ENCODE assay signal across 9 cellular contexts in the genomic region with DNA sequence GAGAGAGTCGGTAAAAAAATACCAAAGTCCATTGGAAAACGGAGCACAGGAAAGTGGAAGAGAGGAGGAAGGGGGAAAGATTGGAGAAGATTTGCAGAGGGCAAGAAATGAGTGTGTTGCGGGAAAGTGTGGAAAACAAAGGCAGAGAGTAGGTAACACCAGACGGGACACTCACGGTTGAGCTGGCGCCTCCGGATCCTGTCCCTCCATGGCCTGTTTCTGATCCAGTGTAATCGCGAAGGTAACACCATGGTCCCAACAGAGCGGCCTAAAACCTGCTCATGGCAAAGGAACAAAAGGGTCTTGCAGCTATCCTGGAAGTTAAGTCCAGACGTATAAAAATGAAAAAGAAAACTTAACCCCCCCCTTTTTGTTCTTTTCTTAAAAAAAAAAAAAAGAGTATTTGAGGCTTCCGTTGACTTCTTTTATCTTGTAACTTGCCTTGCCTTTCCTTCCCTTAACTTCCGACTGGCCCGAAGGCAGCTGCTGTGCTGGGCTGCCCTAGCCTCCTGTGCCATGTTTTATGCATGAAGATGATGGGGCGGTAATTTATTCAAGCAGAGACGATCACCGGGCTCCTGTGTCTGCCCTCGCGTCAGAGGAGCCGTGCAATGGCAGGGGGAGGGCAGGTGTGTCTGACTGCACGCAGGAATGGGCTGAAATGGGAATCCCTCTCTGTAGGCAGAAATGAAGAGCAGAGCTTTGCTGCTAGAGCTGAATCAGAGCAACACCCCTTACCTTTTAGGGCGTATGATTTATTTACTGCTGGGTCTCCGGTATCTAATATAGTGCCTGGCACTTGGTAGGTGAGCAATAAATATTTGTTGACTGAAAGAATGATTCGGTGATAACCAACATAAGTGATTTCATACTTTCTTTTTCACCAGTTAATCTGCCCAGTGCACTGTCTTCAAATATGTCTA.
DNase-seq lines count a peak whose midpoint lies in the region; ATAC-seq and TF ChIP-seq lines count a peak whose summit lies in the region.
"Had no signal": no experiment of that assay in that cellular context is flagged by ENCODE, and none has a peak within 500 bp of the region (broad histone marks: within the 10 kb centered on the region; RNA-seq: fewer than 3 reads in every experiment).

No MANE protein-coding gene starts in this region.

- DNase-seq in CD4-positive, CD25-positive, alpha-beta regulatory T cell: peak; percentile 56 to 78 (median 63)
- DNase-seq in effector memory CD4-positive, alpha-beta T cell: peak; percentile 46 to 63 (median 49)
- peak; percentile 30 for DNase-seq in transverse colon
- no peak for DNase-seq in NCI-H1105 (lab: John Stamatoyannopoulos, UW)
- DNase-seq in foreskin fibroblast: no peak
- DNase-seq in WERI-Rb-1: no peak

- in situ Hi-C loops in transverse colon (cut with MboI; ENCODE audit: low pct_ligation_motif_present in 1 of 4, low pct_unique_long_range_greater_than_20kb in 1 of 4, low sequenced_read_pairs in 3 of 4): no loop called here

- peak overlapping the region; percentile 100 for H3K4me3 ChIP-seq in CD4-positive, CD25-positive, alpha-beta regulatory T cell (ENCODE audit: low read depth, low read length)
- peak overlapping the region; percentile 68 for H3K4me3 ChIP-seq in effector memory CD4-positive, alpha-beta T cell (ENCODE audit: insufficient read depth, low read depth, low read length, poor library complexity, severe bottlenecking)
- H3K4me3 ChIP-seq in transverse colon: peak overlapping the region in 1 of 4 donors; percentile 19
- no peak overlapping the region for H3K4me3 ChIP-seq in foreskin fibroblast (ENCODE audit: low read depth in 1 of 2, low read length in 2 of 2)
- H3K4me3 ChIP-seq in WERI-Rb-1 (ENCODE audit: low read depth, low read length): no peak overlapping the region

- peak overlapping the region; percentile 91 for H3K27ac ChIP-seq in CD4-positive, CD25-positive, alpha-beta regulatory T cell (ENCODE audit: insufficient read depth, low read length, poor library complexity, severe bottlenecking)
- H3K27ac ChIP-seq in effector memory CD4-positive, alpha-beta T cell (ENCODE audit: insufficient read depth, low read length, poor library complexity, severe bottlenecking): peak overlapping the region; percentile 91
- H3K27ac ChIP-seq in transverse colon: peak overlapping the region; percentile 34 to 48 (median 40)
- no peak overlapping the region for H3K27ac ChIP-seq in WERI-Rb-1

- H3K27me3 ChIP-seq in CD4-positive, CD25-positive, alpha-beta regulatory T cell (ENCODE audit: control insufficient read depth, insufficient read depth, low read length): no peaks in the 10 kb centered on the region
- H3K27me3 ChIP-seq in effector memory CD4-positive, alpha-beta T cell (replicated peaks; ENCODE audit: control insufficient read depth, insufficient read depth, low read length, poor library complexity, severe bottlenecking): no peaks in the 10 kb centered on the region
- H3K27me3 ChIP-seq in transverse colon (no peaks in the 10 kb centered on the region), WERI-Rb-1 (ENCODE audit: insufficient read depth, low read depth, severe bottlenecking) (no peaks in the 10 kb centered on the region)

- peak overlapping the region; percentile 93 to 96 (median 94) for H3K4me3 Mint-ChIP-seq in CD4-positive, CD25-positive, alpha-beta regulatory T cell
- H3K4me3 Mint-ChIP-seq in T-helper 1 cell treated with Interleukin-12 subunit alpha and Interleukin-12 subunit beta and Interleukin-4 antibody, amounts not matched to agents 30 μg/mL and 1 μg/mL, for 36 hours: peak overlapping the region; percentile 92

- intact Hi-C loops in transverse colon (cut with DNase I; ENCODE audit: low total_unique reads): no loop called here

- no peak for TF ChIP-seq EP300 in transverse colon (IDR thresholded peaks at IDR 0.05; ENCODE audit: low read depth)

- H3K9me3 ChIP-seq in CD4-positive, CD25-positive, alpha-beta regulatory T cell (ENCODE audit: control insufficient read depth in 2 of 2, low read length in 2 of 2): no peaks in the 10 kb centered on the region
- H3K9me3 ChIP-seq in effector memory CD4-positive, alpha-beta T cell (ENCODE audit: control insufficient read depth, low read length): no peaks in the 10 kb centered on the region
- H3K9me3 ChIP-seq in transverse colon: no peaks in the 10 kb centered on the region
- H3K9me3 ChIP-seq in WERI-Rb-1 (ENCODE audit: severe bottlenecking): no peaks in the 10 kb centered on the region

- no peak for TF ChIP-seq POLR2A in transverse colon (IDR thresholded peaks at IDR 0.05)

- H3K36me3 ChIP-seq in CD4-positive, CD25-positive, alpha-beta regulatory T cell (ENCODE audit: control insufficient read depth, insufficient read depth, low read length): no peaks in the 10 kb centered on the region
- H3K36me3 ChIP-seq in effector memory CD4-positive, alpha-beta T cell (ENCODE audit: control insufficient read depth, insufficient read depth, low read length): no peaks in the 10 kb centered on the region
- H3K36me3 ChIP-seq in transverse colon: no peaks in the 10 kb centered on the region
- no peaks in the 10 kb centered on the region for H3K36me3 ChIP-seq in WERI-Rb-1

- peaks cover 0 to 2% (median 0%) of the 10 kb centered on the region in 7 donors for H3K9me3 Mint-ChIP-seq in CD4-positive, CD25-positive, alpha-beta regulatory T cell
- peaks cover 3% of the 10 kb centered on the region for H3K9me3 Mint-ChIP-seq in T-helper 1 cell treated with Interleukin-12 subunit alpha and Interleukin-12 subunit beta and Interleukin-4 antibody, amounts not matched to agents 30 μg/mL and 1 μg/mL, for 36 hours

- peak; percentile 69 to 72 for ATAC-seq in CD4-positive, CD25-positive, alpha-beta regulatory T cell (ENCODE audit: low read depth in 2 of 2)
- ATAC-seq in GM21825 (IDR thresholded peaks at IDR 0.05; ENCODE audit: unreplicated experiment): peak; percentile 61
- ATAC-seq: left colon had no signal

- peaks cover 26 to 64% (median 54%) of the 10 kb centered on the region in 4 donors for H3K4me1 Mint-ChIP-seq in CD4-positive, CD25-positive, alpha-beta regulatory T cell
- peaks cover 52% of the 10 kb centered on the region for H3K4me1 Mint-ChIP-seq in T-helper 1 cell treated with Interleukin-12 subunit alpha and Interleukin-12 subunit beta and Interleukin-4 antibody, amounts not matched to agents 30 μg/mL and 1 μg/mL, for 36 hours (ENCODE audit: low read depth)

- peaks cover 62% of the 10 kb centered on the region for H3K4me1 ChIP-seq in CD4-positive, CD25-positive, alpha-beta regulatory T cell (ENCODE audit: control insufficient read depth, insufficient read depth, low read length, poor library complexity, severe bottlenecking)
- H3K4me1 ChIP-seq in effector memory CD4-positive, alpha-beta T cell (ENCODE audit: control insufficient read depth, insufficient read depth, low read length, poor library complexity, severe bottlenecking): peaks cover 37% of the 10 kb centered on the region
- no peaks in the 10 kb centered on the region for H3K4me1 ChIP-seq in transverse colon

- no peaks in the 10 kb centered on the region for H3K27me3 Mint-ChIP-seq in CD4-positive, CD25-positive, alpha-beta regulatory T cell
- no peaks in the 10 kb centered on the region for H3K27me3 Mint-ChIP-seq in T-helper 1 cell treated with Interleukin-12 subunit alpha and Interleukin-12 subunit beta and Interleukin-4 antibody, amounts not matched to agents 30 μg/mL and 1 μg/mL, for 36 hours (ENCODE audit: low read depth)

- WGBS in transverse colon (ENCODE audit: low coverage in 1 of 2), 2 donors: 65 to 76% methylated on average over 9 to 24 of the region's 24 CpGs

- H3K27ac Mint-ChIP-seq in CD4-positive, CD25-positive, alpha-beta regulatory T cell: peak overlapping the region; percentile 93 to 98 (median 97)
- H3K27ac Mint-ChIP-seq in T-helper 1 cell treated with Interleukin-12 subunit alpha and Interleukin-12 subunit beta and Interleukin-4 antibody, amounts not matched to agents 30 μg/mL and 1 μg/mL, for 36 hours: peak overlapping the region; percentile 95

- no peak for TF ChIP-seq CTCF in transverse colon (IDR thresholded peaks at IDR 0.05)
- no peak for TF ChIP-seq CTCF in foreskin fibroblast (IDR thresholded peaks at IDR 0.05; ENCODE audit: low read depth, low read length)
- no peak for TF ChIP-seq CTCF in WERI-Rb-1 (IDR thresholded peaks at IDR 0.05; ENCODE audit: low read depth, low read length)

- peaks cover 4% of the 10 kb centered on the region for H3K36me3 Mint-ChIP-seq in CD4-positive, CD25-positive, alpha-beta regulatory T cell
- peaks cover 15% of the 10 kb centered on the region for H3K36me3 Mint-ChIP-seq in T-helper 1 cell treated with Interleukin-12 subunit alpha and Interleukin-12 subunit beta and Interleukin-4 antibody, amounts not matched to agents 30 μg/mL and 1 μg/mL, for 36 hours (ENCODE audit: low read depth)

Comparison
In these comparisons a context has a peak if more than half of its experiments do, and no peak if none do; other contexts are left out.
1. DNase-seq: peak in CD4-positive, CD25-positive, alpha-beta regulatory T cell (3 of 3), effector memory CD4-positive, alpha-beta T cell (3 of 3) and transverse colon (single experiment); none in NCI-H1105 (single experiment), foreskin fibroblast (0 of 2) and WERI-Rb-1 (single experiment).
2. H3K4me3 ChIP-seq: peak in CD4-positive, CD25-positive, alpha-beta regulatory T cell (single experiment) and effector memory CD4-positive, alpha-beta T cell (single experiment); none in foreskin fibroblast (0 of 2) and WERI-Rb-1 (single experiment).